14 cellular contexts compared by ENCODE assay signal in genomic region chr6:35402856-35403191, GRCh38.
"Had no signal": no experiment of that assay in that cellular context is flagged by ENCODE, and none has a peak within 500 bp of the region (broad histone marks: within the 10 kb centered on the region; RNA-seq: fewer than 3 reads in every experiment).

No MANE protein-coding gene starts in this region.

- ATAC-seq: esophagus mucosa, natural killer cell had no signal

- H3K4me2 ChIP-seq: smooth muscle cell had no signal

- H3K4me3 Mint-ChIP-seq: activated naive CD4-positive, alpha-beta T cell treated with anti-CD3 and anti-CD28 coated beads, Interleukin-2, amount 50 U/mL, for 24 hours; activated T-cell treated with anti-CD3 and anti-CD28 coated beads, Interleukin-2, amount 50 U/mL, for 24 hours; natural killer cell; stimulated activated naive CD8-positive, alpha-beta T cell treated with anti-CD3 and anti-CD28 coated beads, Interleukin-15, amount 100 ng/mL, for 72 hours had no signal

- H3K9me3 Mint-ChIP-seq: activated naive CD4-positive, alpha-beta T cell treated with anti-CD3 and anti-CD28 coated beads, Interleukin-2, amount 50 U/mL, for 24 hours; activated T-cell treated with anti-CD3 and anti-CD28 coated beads, Interleukin-2, amount 50 U/mL, for 24 hours; natural killer cell; stimulated activated naive CD8-positive, alpha-beta T cell treated with anti-CD3 and anti-CD28 coated beads, Interleukin-15, amount 100 ng/mL, for 72 hours had no signal

- H3K36me3 Mint-ChIP-seq: natural killer cell had no signal

- H3K27ac ChIP-seq: adrenal gland, right atrium auricular region, uterus had no signal

- H3K36me3 ChIP-seq: adrenal gland, right atrium auricular region, uterus had no signal

- H3K27ac Mint-ChIP-seq: activated naive CD4-positive, alpha-beta T cell treated with anti-CD3 and anti-CD28 coated beads, Interleukin-2, amount 50 U/mL, for 24 hours had no signal

- DNase-seq: activated CD4-positive, alpha-beta T cell treated with anti-CD3 and anti-CD28 coated beads, Interleukin-2, amount 50 U/mL, for 48 hours; activated effector memory CD4-positive, alpha-beta T cell treated with Interleukin-2 at 50 U/mL for 16 hours; activated T-cell treated with anti-CD3 and anti-CD28 coated beads, Interleukin-2, amount 50 U/mL, for 24 hours; hypothalamus; mesendoderm; natural killer cell; nucleus accumbens; stimulated activated naive CD8-positive, alpha-beta T cell treated with anti-CD3 and anti-CD28 coated beads, Interleukin-15, amount 100 ng/mL, for 72 hours; uterus had no signal

- H3K27me3 Mint-ChIP-seq: activated naive CD4-positive, alpha-beta T cell treated with anti-CD3 and anti-CD28 coated beads, Interleukin-2, amount 50 U/mL, for 24 hours; activated T-cell treated with anti-CD3 and anti-CD28 coated beads, Interleukin-2, amount 50 U/mL, for 24 hours; stimulated activated naive CD8-positive, alpha-beta T cell treated with anti-CD3 and anti-CD28 coated beads, Interleukin-15, amount 100 ng/mL, for 72 hours had no signal

- H3K27me3 ChIP-seq: adrenal gland, right atrium auricular region, uterus had no signal

- H3K9me3 ChIP-seq: adrenal gland, right atrium auricular region, uterus had no signal

- H3K4me1 ChIP-seq: adrenal gland, uterus had no signal

- H3K4me3 ChIP-seq: adrenal gland, right atrium auricular region, smooth muscle cell, uterus had no signal
